ENCODE assay signal across 2 cellular contexts in genomic region chr22:29606320-29606719, GRCh38.
TF ChIP-seq lines count a peak whose summit lies in the region.

No MANE protein-coding gene starts in this region.

TF ChIP-seq in HEK293, 187 proteins besides CTCF, POLR2A, EP300 and RAD21:
- no peak for TF ChIP-seq ZNF121 (tag by site-specific recombination; IDR thresholded peaks at IDR 0.05)
- TF ChIP-seq ZFHX2 (tag by site-specific recombination; conservative IDR thresholded peaks at IDR 0.05) = no peak
- no peak for TF ChIP-seq SCRT1 (tag by site-specific recombination; IDR thresholded peaks at IDR 0.05; ENCODE audit: borderline replicate concordance)
- no peak for TF ChIP-seq ZNF335 (tag by site-specific recombination; conservative IDR thresholded peaks at IDR 0.05)
- peak; percentile 75; the same call in 1 of the 2 replicates for TF ChIP-seq ZBTB6 (tag by site-specific recombination; IDR thresholded peaks at IDR 0.05)
- no peak for TF ChIP-seq ZNF324 (tag by site-specific recombination; IDR thresholded peaks at IDR 0.05)

TF ChIP-seq in HepG2, 621 proteins besides CTCF, POLR2A, EP300 and RAD21:
- no peak for TF ChIP-seq ZNF354B (CRISPR knock-in tag; IDR thresholded peaks at IDR 0.05)
- no peak for TF ChIP-seq ZNF335 (CRISPR knock-in tag; IDR thresholded peaks at IDR 0.05)
- TF ChIP-seq MEIS1 (CRISPR knock-in tag; IDR thresholded peaks at IDR 0.05; ENCODE audit: borderline replicate concordance) = no peak
- no peak for TF ChIP-seq CERS6 (CRISPR knock-in tag; IDR thresholded peaks at IDR 0.05)
- TF ChIP-seq, protein P1, sequence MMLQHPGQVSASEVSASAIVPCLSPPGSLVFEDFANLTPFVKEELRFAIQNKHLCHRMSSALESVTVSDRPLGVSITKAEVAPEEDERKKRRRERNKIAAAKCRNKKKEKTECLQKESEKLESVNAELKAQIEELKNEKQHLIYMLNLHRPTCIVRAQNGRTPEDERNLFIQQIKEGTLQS (CRISPR knock-in tag; IDR thresholded peaks at IDR 0.05) = no peak
- no peak for TF ChIP-seq PITX1 (CRISPR knock-in tag; IDR thresholded peaks at IDR 0.05)
- no peak for TF ChIP-seq SMAD9 (CRISPR knock-in tag; IDR thresholded peaks at IDR 0.05)
- no peak for TF ChIP-seq ZUFSP (CRISPR knock-in tag; IDR thresholded peaks at IDR 0.05; ENCODE audit: borderline replicate concordance)
- TF ChIP-seq HMGXB3 (CRISPR knock-in tag; IDR thresholded peaks at IDR 0.05; ENCODE audit: borderline replicate concordance) = no peak
- TF ChIP-seq MEIS2 (CRISPR knock-in tag; IDR thresholded peaks at IDR 0.05) = no peak
TF ChIP-seq in HepG2: peak in this region for 0.
